Comparison of ENCODE assay signal across 1 cellular context in genomic region chr20:53737404-53738038, GRCh38.
TF ChIP-seq lines count a peak whose summit lies in the region.

No MANE protein-coding gene starts in this region.

TF ChIP-seq in GM12878, 131 proteins besides CTCF, POLR2A, EP300 and RAD21 (continued from another document):
- TF ChIP-seq NFXL1 (IDR thresholded peaks at IDR 0.05; ENCODE audit: borderline replicate concordance) = 0 out of 2 replicates have a peak, but pooled peaks have one; percentile 29
- TF ChIP-seq BCL11A (IDR thresholded peaks at IDR 0.05; ENCODE audit: low read depth, low read length) = no peak
- TF ChIP-seq BMI1 (IDR thresholded peaks at IDR 0.05; ENCODE audit: borderline replicate concordance) = peak; percentile 42; the same call in 1 of the 2 replicates
- TF ChIP-seq E4F1 (IDR thresholded peaks at IDR 0.05; ENCODE audit: borderline replicate concordance, partially characterized antibody) = peak; percentile 66
- no peak for TF ChIP-seq ATF2 (IDR thresholded peaks at IDR 0.05; ENCODE audit: low read length)
- no peak for TF ChIP-seq PML (IDR thresholded peaks at IDR 0.05; ENCODE audit: low read length)
- TF ChIP-seq SMARCA5 (IDR thresholded peaks at IDR 0.05) = peak; percentile 11; the same call in 1 of the 2 replicates
- peak; percentile 5; the same call in 1 of the 2 replicates for TF ChIP-seq MTA2 (IDR thresholded peaks at IDR 0.05; ENCODE audit: low read depth)
- 0 out of 2 replicates have a peak, but pooled peaks have one; percentile 40 for TF ChIP-seq MXI1 (IDR thresholded peaks at IDR 0.05; ENCODE audit: low read depth, low read length)
- peak; percentile 55 for TF ChIP-seq PBX3 (IDR thresholded peaks at IDR 0.05; ENCODE audit: insufficient replicate concordance, low read depth, low read length)
- peak; percentile 36; the same call in 1 of the 2 replicates for TF ChIP-seq ZNF384 (IDR thresholded peaks at IDR 0.05; ENCODE audit: borderline replicate concordance, low read depth, low read length)
